Comparison of ENCODE assay signal across 19 cellular contexts in the genomic region with DNA sequence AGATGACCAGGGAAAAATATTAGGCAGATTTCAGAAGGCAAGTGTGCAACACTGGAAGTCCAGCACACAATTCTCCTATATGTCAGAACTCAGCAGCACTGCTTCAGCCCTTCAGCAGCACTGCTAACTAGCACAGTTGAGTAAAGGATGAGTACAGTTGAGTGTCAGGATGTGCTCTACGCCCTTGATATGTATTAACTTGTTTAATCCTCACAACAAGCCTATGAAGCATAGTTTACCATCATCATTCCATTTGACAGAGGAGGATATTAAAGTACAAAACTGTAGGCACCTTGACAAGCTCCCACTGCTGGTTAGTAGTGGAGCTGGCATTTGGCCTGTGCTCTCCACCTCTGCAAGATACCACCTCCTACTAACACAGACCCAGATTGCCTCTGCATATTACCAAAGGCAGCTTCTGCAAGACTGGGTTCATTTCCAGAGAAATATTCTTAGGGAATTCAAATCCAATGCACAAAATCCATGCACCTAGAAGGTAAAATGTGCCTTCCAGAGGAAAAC.
"Had no signal": no experiment of that assay in that cellular context is flagged by ENCODE, and none has a peak within 500 bp of the region (broad histone marks: within the 10 kb centered on the region; RNA-seq: fewer than 3 reads in every experiment).

No MANE protein-coding gene starts in this region.

- H3K9me3 ChIP-seq: testis had no signal

- H3K36me3 Mint-ChIP-seq: activated naive CD4-positive, alpha-beta T cell treated with anti-CD3 and anti-CD28 coated beads, Interleukin-2, amount 50 U/mL, for 72 hours; brain; mesothelial cell of epicardium; naive thymus-derived CD8-positive, alpha-beta T cell; neural progenitor cell; type B pancreatic cell had no signal

- H3K27ac ChIP-seq: neural progenitor cell, testis had no signal

- H3K27me3 ChIP-seq: neural progenitor cell, testis had no signal

- H3K4me1 ChIP-seq: testis had no signal

- H3K27ac Mint-ChIP-seq: activated CD8-positive, alpha-beta T cell treated with anti-CD3 and anti-CD28 coated beads, Interleukin-2, amount 10 ng/mL, durations not matched to agents 7 days and 5 days; activated naive CD4-positive, alpha-beta T cell treated with anti-CD3 and anti-CD28 coated beads, Interleukin-2, amount 50 U/mL, for 72 hours; brain; mesothelial cell of epicardium; naive thymus-derived CD8-positive, alpha-beta T cell; neural progenitor cell; T-helper 17 cell; type B pancreatic cell had no signal

- ATAC-seq: activated CD8-positive, alpha-beta T cell treated with anti-CD3 and anti-CD28 coated beads, Interleukin-2, amount 10 ng/mL, durations not matched to agents 7 days and 5 days; activated naive CD4-positive, alpha-beta T cell treated with anti-CD3 and anti-CD28 coated beads, Interleukin-2, amount 50 U/mL, for 72 hours; left lobe of liver; naive thymus-derived CD8-positive, alpha-beta T cell; T-helper 17 cell had no signal

- H3K4me3 Mint-ChIP-seq: activated CD8-positive, alpha-beta T cell treated with anti-CD3 and anti-CD28 coated beads, Interleukin-2, amount 10 ng/mL, durations not matched to agents 7 days and 5 days; brain; central memory CD8-positive, alpha-beta T cell; mesothelial cell of epicardium; naive thymus-derived CD8-positive, alpha-beta T cell; neural progenitor cell; T-helper 17 cell; type B pancreatic cell had no signal

- H3K27me3 Mint-ChIP-seq: brain; central memory CD8-positive, alpha-beta T cell; T-helper 17 cell; type B pancreatic cell had no signal

- H3K36me3 ChIP-seq: neural progenitor cell had no signal

- H3K4me1 Mint-ChIP-seq: central memory CD8-positive, alpha-beta T cell; naive thymus-derived CD8-positive, alpha-beta T cell; T-helper 17 cell had no signal

- DNase-seq: activated CD4-positive, alpha-beta T cell treated with anti-CD3 and anti-CD28 coated beads, Interleukin-2, amount 50 U/mL, for 1 hour; activated CD8-positive, alpha-beta T cell treated with anti-CD3 and anti-CD28 coated beads, Interleukin-2, amount 10 ng/mL, durations not matched to agents 7 days and 5 days; aorta; foreskin melanocyte; naive thymus-derived CD8-positive, alpha-beta T cell; retina; stimulated activated CD4-positive, alpha-beta T cell treated with anti-CD3 and anti-CD28 coated beads, Interleukin-2, amount 100 ng/mL, for 48 hours; stimulated activated CD8-positive, alpha-beta memory T cell treated with anti-CD3 and anti-CD28 coated beads, Interleukin-4, amount 100 ng/mL, for 48 hours; stimulated activated naive CD4-positive, alpha-beta T cell; T-helper 17 cell; testis had no signal

- H3K9me3 Mint-ChIP-seq: activated naive CD4-positive, alpha-beta T cell treated with anti-CD3 and anti-CD28 coated beads, Interleukin-2, amount 50 U/mL, for 72 hours; central memory CD8-positive, alpha-beta T cell; type B pancreatic cell had no signal

- H3K4me3 ChIP-seq: lung, neural progenitor cell, testis had no signal
